Comparison of ENCODE assay signal across 12 cellular contexts in the genomic region with DNA sequence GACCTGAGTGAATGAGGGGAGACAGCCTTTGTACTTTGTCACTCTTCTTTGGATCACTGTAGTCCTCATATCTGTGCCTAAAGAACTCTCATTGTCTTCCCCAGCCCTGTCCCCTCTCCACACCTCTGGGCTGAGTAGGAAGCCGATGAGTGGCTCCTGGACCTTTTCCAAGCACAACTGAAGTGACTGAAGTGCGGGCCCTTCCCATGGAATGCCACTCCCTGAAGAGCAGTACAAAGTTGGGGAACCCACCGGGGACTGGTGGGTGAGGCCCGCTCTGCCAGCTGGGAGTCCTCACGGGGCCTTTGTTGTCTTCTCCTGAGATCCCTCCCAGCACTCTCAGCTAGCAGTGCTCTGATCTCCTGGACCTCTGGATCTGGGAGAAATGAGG.
DNase-seq lines count a peak whose midpoint lies in the region; ATAC-seq, FAIRE-seq and TF ChIP-seq lines count a peak whose summit lies in the region.
"Had no signal": no experiment of that assay in that cellular context is flagged by ENCODE, and none has a peak within 500 bp of the region (broad histone marks: within the 10 kb centered on the region; RNA-seq: fewer than 3 reads in every experiment).

No MANE protein-coding gene starts in this region.

- H3K79me2 ChIP-seq in osteoblast (ENCODE audit: insufficient read depth, low read length) = peaks cover 92% of the 10 kb centered on the region

- CTCF ChIA-PET in RWPE1 (lab: Yijun Ruan, JAX) = interaction anchor here (0.6 kb wide), 1 partner anchor 935 kb away, joined by 3 read pairs; no protein-coding TSS in a partner anchor

- DNase-seq in DMS79 (lab: John Stamatoyannopoulos, UW) = peak; percentile 13
- DNase-seq in RWPE1 (ENCODE audit: low spot score) = no peak
- no peak for DNase-seq in Right ventricle myocardium superior
- peak; percentile 74 for DNase-seq in osteoblast (ENCODE audit: insufficient read length, low spot score, missing footprints)
- no peak for DNase-seq in NCI-H526 treated with DMSO at 0.1 percent for 48 hours (lab: John Stamatoyannopoulos, UW)
- no peak for DNase-seq in stimulated activated naive CD8-positive, alpha-beta T cell treated with anti-CD3 and anti-CD28 coated beads, Interleukin-15, Interleukin-2, amounts not matched to agents 100 U/mL and 50 U/mL, for 24 hours
- DNase-seq in GM12892 (ENCODE audit: insufficient read length) = no peak
- no peak for DNase-seq in endothelial cell (ENCODE audit: low spot score)
- DNase-seq: activated CD8-positive, alpha-beta memory T cell treated with anti-CD3 and anti-CD28 coated beads for 24 hours; adrenal gland had no signal

- peak overlapping the region; percentile 68 for H3K27ac ChIP-seq in RWPE1
- H3K27ac ChIP-seq in osteoblast (ENCODE audit: low read depth, low read length) = peak overlapping the region; percentile 99

- POLR2A ChIA-PET in RWPE1 (lab: Yijun Ruan, JAX; ENCODE audit: low non-redundant PET) = no interaction called here

- no peaks in the 10 kb centered on the region for H4K20me1 ChIP-seq in osteoblast (ENCODE audit: insufficient read depth, low read length)

- H3K27ac Mint-ChIP-seq in endothelial cell (ENCODE audit: unreplicated experiment) = no peak overlapping the region

- TF ChIP-seq POLR2A in GM12892 (IDR thresholded peaks at IDR 0.05; ENCODE audit: low read depth, low read length) = no peak

- peaks cover 6% of the 10 kb centered on the region for H3K27me3 Mint-ChIP-seq in endothelial cell (ENCODE audit: unreplicated experiment)
- H3K27me3 Mint-ChIP-seq: natural killer cell treated with Interleukin-12 subunit alpha and Interleukin-12 subunit beta and Interleukin-15 and Interleukin-18, amount 100 ng/mL, for 72 hours had no signal

- H3K9me3 ChIP-seq in osteoblast (ENCODE audit: low read depth, low read length) = no peaks in the 10 kb centered on the region
- H3K9me3 ChIP-seq: adrenal gland had no signal

- peaks cover 48% of the 10 kb centered on the region for H3K36me3 ChIP-seq in osteoblast (ENCODE audit: insufficient read depth, low read length)

- H3K36me3 Mint-ChIP-seq in endothelial cell (ENCODE audit: low read depth, unreplicated experiment) = peaks cover 6% of the 10 kb centered on the region
- H3K36me3 Mint-ChIP-seq: natural killer cell treated with Interleukin-12 subunit alpha and Interleukin-12 subunit beta and Interleukin-15 and Interleukin-18, amount 100 ng/mL, for 72 hours had no signal

- H3K4me3 Mint-ChIP-seq in endothelial cell (ENCODE audit: unreplicated experiment) = no peak overlapping the region
- H3K4me3 Mint-ChIP-seq: natural killer cell treated with Interleukin-12 subunit alpha and Interleukin-12 subunit beta and Interleukin-15 and Interleukin-18, amount 100 ng/mL, for 72 hours had no signal

- H3K4me3 ChIP-seq in osteoblast (ENCODE audit: insufficient read depth, low read length) = no peak overlapping the region
- H3K4me3 ChIP-seq: adrenal gland, smooth muscle cell had no signal

- no peaks in the 10 kb centered on the region for H3K9me3 Mint-ChIP-seq in endothelial cell (ENCODE audit: unreplicated experiment)
- H3K9me3 Mint-ChIP-seq: natural killer cell treated with Interleukin-12 subunit alpha and Interleukin-12 subunit beta and Interleukin-15 and Interleukin-18, amount 100 ng/mL, for 72 hours had no signal

- TF ChIP-seq CTCF in RWPE1 (conservative IDR thresholded peaks at IDR 0.05; ENCODE audit: low read depth) (no peak), osteoblast (IDR thresholded peaks at IDR 0.05; ENCODE audit: extremely low read depth, low read depth, low read length) (no peak), endothelial cell (IDR thresholded peaks at IDR 0.05; ENCODE audit: unreplicated experiment) (no peak)

- intact Hi-C loops in Right ventricle myocardium superior (cut with DNase I) = no loop called here

- no peak for FAIRE-seq in GM12892 (lab: Jason Lieb, UNC)

- H3K4me1 Mint-ChIP-seq in endothelial cell (ENCODE audit: unreplicated experiment) = peaks cover 4% of the 10 kb centered on the region

- no peak overlapping the region for H3K4me2 ChIP-seq in osteoblast (ENCODE audit: insufficient read depth, low read length)
- H3K4me2 ChIP-seq: smooth muscle cell had no signal

- H3K4me1 ChIP-seq in osteoblast (ENCODE audit: insufficient read depth, low read length) = peaks cover 54% of the 10 kb centered on the region
- H3K4me1 ChIP-seq: adrenal gland had no signal

- H3K27me3 ChIP-seq in osteoblast (ENCODE audit: insufficient read depth, low read length) = no peaks in the 10 kb centered on the region
- H3K27me3 ChIP-seq: adrenal gland had no signal

- H2AFZ ChIP-seq in osteoblast (ENCODE audit: low read length) = no peak overlapping the region

- ATAC-seq in Right ventricle myocardium superior (ENCODE audit: poor library complexity) = peak; percentile 70
- no peak for ATAC-seq in stimulated activated naive CD8-positive, alpha-beta T cell treated with anti-CD3 and anti-CD28 coated beads, Interleukin-15, Interleukin-2, amounts not matched to agents 100 U/mL and 50 U/mL, for 24 hours

Comparison
In these comparisons a context has a peak if more than half of its experiments do, and no peak if none do; other contexts are left out.
1. DNase-seq: peak in DMS79 (single experiment) and osteoblast (single experiment); none in RWPE1 (single experiment), Right ventricle myocardium superior (single experiment), NCI-H526 treated with DMSO at 0.1 percent for 48 hours (single experiment), stimulated activated naive CD8-positive, alpha-beta T cell treated with anti-CD3 and anti-CD28 coated beads, Interleukin-15, Interleukin-2, amounts not matched to agents 100 U/mL and 50 U/mL, for 24 hours (single experiment), GM12892 (single experiment) and endothelial cell (single experiment).